ENCODE assay signal across 26 cellular contexts in genomic region chr4:110801591-110801990, GRCh38.
"Had no signal": no experiment of that assay in that cellular context is flagged by ENCODE, and none has a peak within 500 bp of the region (broad histone marks: within the 10 kb centered on the region; RNA-seq: fewer than 3 reads in every experiment).

No MANE protein-coding gene starts in this region.

- H3K27ac ChIP-seq: stomach, suprapubic skin, testis, thoracic aorta, thyroid gland, tibial artery, tibial nerve, transverse colon, upper lobe of left lung, upper lobe of right lung, uterus, vagina had no signal

- H3K27me3 ChIP-seq: stomach, suprapubic skin, testis, thyroid gland, tibial artery, tibial nerve, transverse colon, upper lobe of left lung, upper lobe of right lung, uterus, vagina had no signal

- H3K4me3 ChIP-seq: stomach, suprapubic skin, testis, thoracic aorta, thyroid gland, tibial artery, tibial nerve, transverse colon, upper lobe of left lung, upper lobe of right lung, uterus, vagina had no signal

- DNase-seq: stimulated activated CD4-positive, alpha-beta T cell treated with anti-CD3 and anti-CD28 coated beads, Interleukin-2, amount 100 ng/mL, for 48 hours; stimulated activated CD4-positive, alpha-beta T cell treated with anti-CD3 and anti-CD28 coated beads, Interleukin-4, amount 100 ng/mL, for 1 hour; stimulated activated CD4-positive, alpha-beta T cell treated with anti-CD3 and anti-CD28 coated beads, Interleukin-4, amount 100 ng/mL, for 24 hours; stimulated activated CD4-positive, alpha-beta T cell treated with anti-CD3 and anti-CD28 coated beads, Interleukin-4, amount 100 ng/mL, for 4 hours; stimulated activated CD8-positive, alpha-beta memory T cell treated with anti-CD3 and anti-CD28 coated beads, Interleukin-4, amount 100 ng/mL, for 48 hours; stimulated activated naive B cell treated with anti-CD40 and anti-IgM and Interleukin-4, amounts not matched to agents 10 μg/mL and 1 μg/mL and 100 μg/mL, for 72 hours; stimulated activated naive CD4-positive, alpha-beta T cell; stimulated activated naive CD4-positive, alpha-beta T cell treated with Interleukin-2 at 50 U/mL for 16 hours; stimulated activated naive CD8-positive, alpha-beta T cell treated with anti-CD3 and anti-CD28 coated beads, Interleukin-15, amount 100 ng/mL, for 72 hours; stimulated activated naive CD8-positive, alpha-beta T cell treated with anti-CD3 and anti-CD28 coated beads, Interleukin-15, Interleukin-2, amounts not matched to agents 100 U/mL and 50 U/mL, for 24 hours; stomach; substantia nigra; testis; thyroid gland; tibial artery; transverse colon; trophoblast cell; upper lobe of left lung; upper lobe of right lung; uterus had no signal

- FAIRE-seq: urothelium cell line had no signal

- ATAC-seq: stimulated activated effector memory CD8-positive, alpha-beta T cell treated with anti-CD3 and anti-CD28 coated beads, Interleukin-12 subunit alpha, Interleukin-12 subunit beta, amount 100 ng/mL, for 72 hours; stimulated activated naive B cell treated with anti-CD40 and anti-IgM and Interleukin-4, amounts not matched to agents 10 μg/mL and 1 μg/mL and 100 μg/mL, for 72 hours; stimulated activated naive CD8-positive, alpha-beta T cell treated with anti-CD3 and anti-CD28 coated beads, Interleukin-15, amount 100 ng/mL, for 72 hours; stimulated activated naive CD8-positive, alpha-beta T cell treated with anti-CD3 and anti-CD28 coated beads, Interleukin-15, Interleukin-2, amounts not matched to agents 100 U/mL and 50 U/mL, for 24 hours; upper lobe of right lung had no signal

- H3K4me1 ChIP-seq: stomach, suprapubic skin, testis, thyroid gland, tibial artery, tibial nerve, upper lobe of left lung, upper lobe of right lung, uterus, vagina had no signal

- H3K36me3 ChIP-seq: stomach, suprapubic skin, thoracic aorta, thyroid gland, tibial artery, tibial nerve, transverse colon, upper lobe of left lung, upper lobe of right lung, uterus, vagina had no signal

- H3K9me3 ChIP-seq: stomach, suprapubic skin, testis, thoracic aorta, thyroid gland, tibial artery, tibial nerve, transverse colon, upper lobe of left lung, upper lobe of right lung, uterus, vagina had no signal
